In genomic region chr10:101065479-101066145, GRCh38 we compare ENCODE assay signal across 8 cellular contexts. TPM values are rescaled to one million over a fixed set of nuclear protein-coding genes. Genes with fewer than 3 reads are reported as not detected.
DNase-seq lines count a peak whose midpoint lies in the region; ATAC-seq, FAIRE-seq and TF ChIP-seq lines count a peak whose summit lies in the region.

No MANE protein-coding gene starts in this region.

- intact Hi-C loops in dorsolateral prefrontal cortex (cut with DNase I): loop anchor here (1.0 to 10.0 kb wide), 4 partner anchors 24 to 51 kb away; partner anchors contain the start of genes PDZD7 (in 1 of the 2) and SFXN3 (in 1 of the 2)
- intact Hi-C loops in natural killer cell (cut with micrococcal nuclease): loop anchor here (5.0 kb wide), 1 partner anchor 33 kb away; the partner anchor contains the start of genes PDZD7 and SFXN3

- H3K27me3 Mint-ChIP-seq in HFFc6 (ENCODE audit: insufficient read depth): peaks cover 3% of the 10 kb centered on the region
- peaks cover 26 to 33% of the 10 kb centered on the region in 2 donors for H3K27me3 Mint-ChIP-seq in natural killer cell (ENCODE audit: low read depth in 2 of 2)

- no peak for FAIRE-seq in urothelium cell line (lab: Jason Lieb, UNC)

- ATAC-seq in natural killer cell: no peak
- no peak for ATAC-seq in GM18868 (IDR thresholded peaks at IDR 0.05; ENCODE audit: unreplicated experiment)

- TF ChIP-seq CTCF in AG09309 (IDR thresholded peaks at IDR 0.05; ENCODE audit: control insufficient read depth, insufficient read depth, low read depth, low read length, missing control alignments): peak; percentile 1
- TF ChIP-seq CTCF in HFFc6 (IDR thresholded peaks at IDR 0.05): no peak
- TF ChIP-seq CTCF in dorsolateral prefrontal cortex (IDR thresholded peaks at IDR 0.05 in 54 of 56, conservative IDR thresholded peaks at IDR 0.05 in 2 of 56; ENCODE audit: low read depth in 1 of 56, partially characterized antibody in 56 of 56): no peak
- TF ChIP-seq CTCF in natural killer cell (IDR thresholded peaks at IDR 0.05): no peak

- H3K4me3 ChIP-seq in AG09309 (ENCODE audit: control insufficient read depth, low read depth, low read length) (peak overlapping the region; percentile 49), dorsolateral prefrontal cortex (peak overlapping the region in 32 of 59 donors; percentile 28 to 76 (median 56))

- H3K36me3 Mint-ChIP-seq in HFFc6 (ENCODE audit: low read depth): no peaks in the 10 kb centered on the region
- no peaks in the 10 kb centered on the region for H3K36me3 Mint-ChIP-seq in natural killer cell

- peak overlapping the region in 9 of 59 donors; percentile 8 to 54 (median 35) for H3K27ac ChIP-seq in dorsolateral prefrontal cortex

- peaks cover 0 to 58% (median 38%) of the 10 kb centered on the region in 45 donors for H3K27me3 ChIP-seq in dorsolateral prefrontal cortex

- peak overlapping the region; percentile 86 for H3K27ac Mint-ChIP-seq in HFFc6
- H3K27ac Mint-ChIP-seq in natural killer cell: no peak overlapping the region

- no peak for DNase-seq in AG09309 (ENCODE audit: low read depth)
- peak; percentile 33 for DNase-seq in HFFc6
- DNase-seq in dorsolateral prefrontal cortex: no peak
- DNase-seq in natural killer cell: no peak
- no peak for DNase-seq in middle frontal gyrus (ENCODE audit: extremely low spot score, low spot score)
- DNase-seq in urothelium cell line (ENCODE audit: low spot score): no peak
- DNase-seq in NCI-H128 (lab: John Stamatoyannopoulos, UW; ENCODE audit: unreplicated experiment): no peak

- H3K9me3 Mint-ChIP-seq in HFFc6 (no peaks in the 10 kb centered on the region), natural killer cell (no peaks in the 10 kb centered on the region)

- H3K4me1 Mint-ChIP-seq in HFFc6 (ENCODE audit: low read depth) (peaks cover 42% of the 10 kb centered on the region), natural killer cell (peaks cover 17 to 46% of the 10 kb centered on the region in 2 donors)

- H3K4me3 Mint-ChIP-seq in HFFc6: peak overlapping the region; percentile 88
- peak overlapping the region; percentile 31 for H3K4me3 Mint-ChIP-seq in natural killer cell

RNA-seq across cellular contexts. Expression of gene KAZALD1, which starts 3.8 kb away (rescaled TPM):
- 10 to 100 TPM; 14.5 to 21.1 (median 19.9) TPM for total RNA-seq in HFFc6 (2021; fragmentation: NEBNext Ultra II Directional; extraction: Animal tissue kit (Norgen Biotek cat#: 25700))
- total RNA-seq in dorsolateral prefrontal cortex: 1 to 10 TPM in 105 of 120 experiments, under 1 TPM in 15; 0.37 to 6.3 (median 1.9) TPM
- under 1 TPM in 1 of 3 donors, not detected in 2; 0.49 TPM for total RNA-seq in natural killer cell

RNA-seq across cellular contexts. Expression of gene SFXN3, which starts 34.6 kb away (rescaled TPM):
- total RNA-seq in HFFc6 (2021; fragmentation: NEBNext Ultra II Directional; extraction: Animal tissue kit (Norgen Biotek cat#: 25700)): 10 to 100 TPM; 44.1 to 57.4 (median 50.5) TPM
- total RNA-seq in dorsolateral prefrontal cortex (100 to 1,000 TPM in 7 of 120 experiments, 10 to 100 TPM in 113; 53.8 to 127 (median 83.8) TPM), natural killer cell (10 to 100 TPM; 59.7 to 74.5 (median 68.9) TPM)

RNA-seq across cellular contexts. Expression of gene PDZD7, which starts 34.7 kb away (rescaled TPM):
- total RNA-seq in HFFc6 (2021; fragmentation: NEBNext Ultra II Directional; extraction: Animal tissue kit (Norgen Biotek cat#: 25700)): 1 to 10 TPM; 1.1 to 1.9 (median 1.2) TPM
- total RNA-seq in dorsolateral prefrontal cortex (10 to 100 TPM; 11.3 to 42.8 (median 23.8) TPM), natural killer cell (1 to 10 TPM in 1 of 3 donors, under 1 TPM in 2; 0.35 to 1.2 (median 0.52) TPM)

Comparison
In these comparisons a context has a peak if more than half of its experiments do, and no peak if none do; other contexts are left out.
1. RNA of gene PDZD7, which starts 34.7 kb away (total RNA-seq): 11.3 to 42.8 TPM in dorsolateral prefrontal cortex; 1.1 to 1.9 TPM in HFFc6 and 0.35 to 1.2 TPM in natural killer cell; every median in the first group is over 4 times any median in the second.